ENCODE assay signal across 18 cellular contexts in the genomic region with DNA sequence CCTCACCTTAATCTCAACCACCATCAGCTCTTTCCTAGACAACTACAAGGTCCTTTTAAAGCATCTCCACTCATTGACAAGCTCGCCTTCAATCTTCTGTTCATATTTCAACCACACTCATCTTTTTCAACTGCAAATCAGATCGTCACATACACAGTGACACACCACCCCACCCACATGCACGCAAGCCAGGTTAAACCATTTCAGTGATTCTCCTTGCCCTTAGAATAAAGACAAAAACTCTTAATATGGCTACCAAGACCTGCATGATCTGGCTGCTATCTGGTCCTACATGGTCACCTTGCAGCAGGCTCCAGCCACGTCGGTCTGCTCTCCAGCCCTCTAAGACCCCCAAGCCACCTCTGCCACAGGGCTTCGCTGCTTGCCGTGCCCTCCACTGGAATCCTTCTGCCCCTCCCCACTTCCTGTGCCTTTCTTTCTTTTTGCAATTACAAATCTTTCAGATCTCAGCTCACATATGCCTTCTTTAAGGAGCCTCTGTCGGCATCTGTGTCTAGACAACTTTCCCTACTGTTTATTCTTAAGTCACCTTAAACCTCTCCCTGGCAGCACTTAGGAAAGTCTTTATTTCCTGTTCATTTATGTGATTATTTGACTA.
DNase-seq lines count a peak whose midpoint lies in the region; ATAC-seq lines count a peak whose summit lies in the region.
"Had no signal": no experiment of that assay in that cellular context is flagged by ENCODE, and none has a peak within 500 bp of the region (broad histone marks: within the 10 kb centered on the region; RNA-seq: fewer than 3 reads in every experiment).

No MANE protein-coding gene starts in this region.

- peaks cover 3% of the 10 kb centered on the region for H3K36me3 Mint-ChIP-seq in central memory CD8-positive, alpha-beta T cell (ENCODE audit: insufficient read depth)
- H3K36me3 Mint-ChIP-seq in stimulated activated effector memory CD8-positive, alpha-beta T cell treated with anti-CD3 and anti-CD28 coated beads, Interleukin-12 subunit alpha, Interleukin-12 subunit beta, amount 100 ng/mL, for 72 hours = no peaks in the 10 kb centered on the region

- peaks cover 9% of the 10 kb centered on the region for H3K4me1 Mint-ChIP-seq in central memory CD8-positive, alpha-beta T cell
- peaks cover 7% of the 10 kb centered on the region for H3K4me1 Mint-ChIP-seq in stimulated activated effector memory CD8-positive, alpha-beta T cell treated with anti-CD3 and anti-CD28 coated beads, Interleukin-12 subunit alpha, Interleukin-12 subunit beta, amount 100 ng/mL, for 72 hours

- peak overlapping the region; percentile 26 for H3K4me3 Mint-ChIP-seq in central memory CD8-positive, alpha-beta T cell
- peak overlapping the region; percentile 7 for H3K4me3 Mint-ChIP-seq in stimulated activated effector memory CD8-positive, alpha-beta T cell treated with anti-CD3 and anti-CD28 coated beads, Interleukin-12 subunit alpha, Interleukin-12 subunit beta, amount 100 ng/mL, for 72 hours
- H3K4me3 Mint-ChIP-seq: dendritic cell treated with granulocyte-macrophage colony-stimulating factor and Interleukin-4, amounts not matched to agents 40 ng/mL and 50 ng/mL, for 4 days had no signal

- no peak for DNase-seq in activated CD4-positive, CD25-positive, alpha-beta regulatory T cell (lab: John Stamatoyannopoulos, UW)
- peak; percentile 29 for DNase-seq in activated T-cell treated with anti-CD3 and anti-CD28 coated beads, Interleukin-2, amount 50 U/mL, for 1 hour
- no peak for DNase-seq in central memory CD8-positive, alpha-beta T cell (ENCODE audit: low spot score in 2 of 2)
- DNase-seq in stimulated activated effector memory CD8-positive, alpha-beta T cell treated with anti-CD3 and anti-CD28 coated beads, Interleukin-12 subunit alpha, Interleukin-12 subunit beta, amount 100 ng/mL, for 72 hours (ENCODE audit: low spot score in 2 of 2) = no peak
- no peak for DNase-seq in globus pallidus (ENCODE audit: low spot score)
- DNase-seq: BE2C, islet precursor cell, Kasumi-1, NCI-H1092 treated with DMSO at 0.1 percent for 48 hours, NCI-H2107, NCI-H526 treated with DMSO at 0.1 percent for 48 hours, T-helper 9 cell, tibial artery had no signal

- H3K9me3 Mint-ChIP-seq in central memory CD8-positive, alpha-beta T cell = peaks cover 6% of the 10 kb centered on the region
- no peaks in the 10 kb centered on the region for H3K9me3 Mint-ChIP-seq in stimulated activated effector memory CD8-positive, alpha-beta T cell treated with anti-CD3 and anti-CD28 coated beads, Interleukin-12 subunit alpha, Interleukin-12 subunit beta, amount 100 ng/mL, for 72 hours
- H3K9me3 Mint-ChIP-seq: dendritic cell treated with granulocyte-macrophage colony-stimulating factor and Interleukin-4, amounts not matched to agents 40 ng/mL and 50 ng/mL, for 4 days had no signal

- peak; percentile 25 to 27 for ATAC-seq in activated CD4-positive, CD25-positive, alpha-beta regulatory T cell treated with anti-CD3 and anti-CD28 coated beads, Interleukin-2, amount 50 U/mL, for 24 hours
- ATAC-seq in central memory CD8-positive, alpha-beta T cell (replicated peaks; ENCODE audit: extremely low read depth, poor library complexity, severe bottlenecking) = no peak
- peak; percentile 68 for ATAC-seq in stimulated activated effector memory CD8-positive, alpha-beta T cell treated with anti-CD3 and anti-CD28 coated beads, Interleukin-12 subunit alpha, Interleukin-12 subunit beta, amount 100 ng/mL, for 72 hours
- ATAC-seq in HG02870 (IDR thresholded peaks at IDR 0.05; ENCODE audit: unreplicated experiment) = no peak
- ATAC-seq in GM21526 (IDR thresholded peaks at IDR 0.05; ENCODE audit: low FRiP score, unreplicated experiment) = no peak
- ATAC-seq: sciatic nerve had no signal

- peaks cover 13% of the 10 kb centered on the region for H3K27me3 Mint-ChIP-seq in central memory CD8-positive, alpha-beta T cell
- H3K27me3 Mint-ChIP-seq: dendritic cell treated with granulocyte-macrophage colony-stimulating factor and Interleukin-4, amounts not matched to agents 40 ng/mL and 50 ng/mL, for 4 days had no signal

- no peak overlapping the region for H3K27ac Mint-ChIP-seq in central memory CD8-positive, alpha-beta T cell (ENCODE audit: low read depth)
- H3K27ac Mint-ChIP-seq in stimulated activated effector memory CD8-positive, alpha-beta T cell treated with anti-CD3 and anti-CD28 coated beads, Interleukin-12 subunit alpha, Interleukin-12 subunit beta, amount 100 ng/mL, for 72 hours = no peak overlapping the region
- H3K27ac Mint-ChIP-seq: dendritic cell treated with granulocyte-macrophage colony-stimulating factor and Interleukin-4, amounts not matched to agents 40 ng/mL and 50 ng/mL, for 4 days had no signal

Comparison
In these comparisons a context has a peak if more than half of its experiments do, and no peak if none do; other contexts are left out.
1. ATAC-seq: peak in activated CD4-positive, CD25-positive, alpha-beta regulatory T cell treated with anti-CD3 and anti-CD28 coated beads, Interleukin-2, amount 50 U/mL, for 24 hours (2 of 2) and stimulated activated effector memory CD8-positive, alpha-beta T cell treated with anti-CD3 and anti-CD28 coated beads, Interleukin-12 subunit alpha, Interleukin-12 subunit beta, amount 100 ng/mL, for 72 hours (single experiment); none in central memory CD8-positive, alpha-beta T cell (single experiment), HG02870 (single experiment) and GM21526 (single experiment).